Comparison of ENCODE assay signal across 2 cellular contexts in the genomic region with DNA sequence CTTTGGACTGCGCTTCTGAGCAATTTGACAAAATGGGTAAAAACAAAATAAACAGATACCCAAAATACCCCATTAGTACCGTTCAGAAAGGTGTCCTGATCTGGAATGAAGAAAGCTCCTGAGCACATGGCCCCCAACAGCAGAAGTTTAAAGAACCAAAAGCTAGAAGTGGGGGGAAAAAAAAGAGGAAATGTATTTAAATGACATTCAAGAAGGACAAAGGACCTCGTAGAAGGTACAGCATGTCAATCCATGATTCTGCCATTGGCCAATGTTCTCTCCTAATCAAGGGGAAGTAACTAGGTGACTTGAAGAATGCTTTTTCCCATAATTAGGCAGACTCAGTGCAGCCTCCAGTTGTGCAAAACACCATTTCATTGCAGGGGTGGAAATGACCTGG.
TF ChIP-seq lines count a peak whose summit lies in the region.

No MANE protein-coding gene starts in this region.

TF ChIP-seq in GM23338, 12 proteins besides CTCF, POLR2A, EP300 and RAD21:
- no peak for TF ChIP-seq EZH2 (IDR thresholded peaks at IDR 0.05; ENCODE audit: low read depth, unreplicated experiment)

TF ChIP-seq in H1, 55 proteins besides CTCF, POLR2A, EP300 and RAD21:
- no peak for TF ChIP-seq BACH1 (IDR thresholded peaks at IDR 0.05; ENCODE audit: low read length)
- TF ChIP-seq POU5F1 (IDR thresholded peaks at IDR 0.05; ENCODE audit: low read depth, low read length), result no peak
- TF ChIP-seq POLR2AphosphoS5 (IDR thresholded peaks at IDR 0.05; ENCODE audit: low read depth, low read length), result no peak
- TF ChIP-seq GTF2F1 (IDR thresholded peaks at IDR 0.05; ENCODE audit: borderline replicate concordance, low read depth, low read length), result no peak
- no peak for TF ChIP-seq SP2 (IDR thresholded peaks at IDR 0.05; ENCODE audit: low read length)
- no peak for TF ChIP-seq HDAC2 (IDR thresholded peaks at IDR 0.05; ENCODE audit: borderline replicate concordance in 1 of 2, low read depth in 2 of 2, low read length in 2 of 2)
- TF ChIP-seq RBBP5 (IDR thresholded peaks at IDR 0.05; ENCODE audit: borderline replicate concordance, low read depth, low read length), result no peak
- TF ChIP-seq HDAC6 (IDR thresholded peaks at IDR 0.05; ENCODE audit: low read depth, low read length), result no peak
- TF ChIP-seq, protein P1, sequence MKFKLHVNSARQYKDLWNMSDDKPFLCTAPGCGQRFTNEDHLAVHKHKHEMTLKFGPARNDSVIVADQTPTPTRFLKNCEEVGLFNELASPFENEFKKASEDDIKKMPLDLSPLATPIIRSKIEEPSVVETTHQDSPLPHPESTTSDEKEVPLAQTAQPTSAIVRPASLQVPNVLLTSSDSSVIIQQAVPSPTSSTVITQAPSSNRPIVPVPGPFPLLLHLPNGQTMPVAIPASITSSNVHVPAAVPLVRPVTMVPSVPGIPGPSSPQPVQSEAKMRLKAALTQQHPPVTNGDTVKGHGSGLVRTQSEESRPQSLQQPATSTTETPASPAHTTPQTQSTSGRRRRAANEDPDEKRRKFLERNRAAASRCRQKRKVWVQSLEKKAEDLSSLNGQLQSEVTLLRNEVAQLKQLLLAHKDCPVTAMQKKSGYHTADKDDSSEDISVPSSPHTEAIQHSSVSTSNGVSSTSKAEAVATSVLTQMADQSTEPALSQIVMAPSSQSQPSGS (IDR thresholded peaks at IDR 0.05; ENCODE audit: low read length), result no peak
- no peak for TF ChIP-seq NANOG (IDR thresholded peaks at IDR 0.05; ENCODE audit: insufficient read depth, low read depth, low read length, poor library complexity, severe bottlenecking)
- TF ChIP-seq JUND (IDR thresholded peaks at IDR 0.05; ENCODE audit: low read length), result no peak
- no peak for TF ChIP-seq CHD2 (IDR thresholded peaks at IDR 0.05; ENCODE audit: low read length)
- TF ChIP-seq SAP30 (IDR thresholded peaks at IDR 0.05; ENCODE audit: insufficient read depth, insufficient replicate concordance, low read length), result no peak
- TF ChIP-seq TAF1 (IDR thresholded peaks at IDR 0.05; ENCODE audit: low read depth, low read length), result no peak
- TF ChIP-seq BCL11A (IDR thresholded peaks at IDR 0.05; ENCODE audit: low read depth in 2 of 2, low read length in 2 of 2), result no peak
- no peak for TF ChIP-seq KDM5A (IDR thresholded peaks at IDR 0.05; ENCODE audit: low read length)
- TF ChIP-seq KDM4A (IDR thresholded peaks at IDR 0.05; ENCODE audit: low read depth, low read length, severe bottlenecking), result no peak
TF ChIP-seq in H1: peak in this region for 0.
